Comparison of ENCODE assay signal across 20 cellular contexts in genomic region chr4:106034751-106035150, GRCh38.
"Had no signal": no experiment of that assay in that cellular context is flagged by ENCODE, and none has a peak within 500 bp of the region (broad histone marks: within the 10 kb centered on the region; RNA-seq: fewer than 3 reads in every experiment).

No MANE protein-coding gene starts in this region.

- H3K4me1 ChIP-seq: parathyroid adenoma had no signal

- H3K36me3 ChIP-seq: neutrophil had no signal

- H3K9me3 ChIP-seq: neutrophil had no signal

- H3K27ac ChIP-seq: coronary artery, neutrophil, parathyroid adenoma, VCaP had no signal

- FAIRE-seq: frontal cortex had no signal

- H2AFZ ChIP-seq: parathyroid adenoma had no signal

- DNase-seq: activated CD4-positive, alpha-beta T cell treated with anti-CD3 and anti-CD28 coated beads for 1 hour; activated CD8-positive, alpha-beta memory T cell treated with anti-CD3 and anti-CD28 coated beads for 24 hours; activated CD8-positive, alpha-beta memory T cell treated with anti-CD3 and anti-CD28 coated beads, Interleukin-2, amount 50 U/mL, for 48 hours; activated effector memory CD4-positive, alpha-beta T cell treated with Interleukin-2 at 50 U/mL for 16 hours; activated naive CD4-positive, alpha-beta T cell treated with anti-CD3 and anti-CD28 coated beads, Interleukin-2, amount 10 ng/mL, durations not matched to agents 7 days and 5 days; activated naive CD8-positive, alpha-beta T cell treated with anti-CD3 and anti-CD28 coated beads, Interleukin-2, amount 50 U/mL, for 24 hours; activated T-cell treated with anti-CD3 and anti-CD28 coated beads, Interleukin-2, amount 50 U/mL, for 48 hours; anterior cingulate cortex; head of caudate nucleus; kidney glomerular epithelial cell; natural killer cell; stimulated activated CD4-positive, alpha-beta T cell treated with anti-CD3 and anti-CD28 coated beads, Interleukin-12 subunit alpha, Interleukin-12 subunit beta, amount 100 ng/mL, for 4 hours; stimulated activated CD4-positive, alpha-beta T cell treated with anti-CD3 and anti-CD28 coated beads, Interleukin-1b, Interleukin-23, amount 100 ng/mL, for 48 hours; stimulated activated CD8-positive, alpha-beta memory T cell treated with anti-CD3 and anti-CD28 coated beads, Interleukin-4, amount 100 ng/mL, for 48 hours; stimulated activated naive CD4-positive, alpha-beta T cell had no signal

- H3K79me2 ChIP-seq: parathyroid adenoma had no signal

- H3K4me3 ChIP-seq: coronary artery had no signal

- H3K27me3 ChIP-seq: neutrophil had no signal
